In genomic region chr19:1039646-1040475, GRCh38 we compare ENCODE assay signal across 8 cellular contexts. TPM values are rescaled to one million over a fixed set of nuclear protein-coding genes. Genes with fewer than 3 reads are reported as not detected.
DNase-seq lines count a peak whose midpoint lies in the region; ATAC-seq and TF ChIP-seq lines count a peak whose summit lies in the region.

Gene ABCA7, plus strand, starts transcription at chr19:1040107. Its CDS starts 1,255 bp downstream, at chr19:1041362.

- peak within 1 kb of the TSS; percentile 69 for H3K4me2 ChIP-seq in H9 (ENCODE audit: insufficient read depth, insufficient read length, low read length)

- H3K4me1 ChIP-seq in H9 (ENCODE audit: insufficient read depth, low read length): no peaks in the 10 kb centered on the region; the same call in 1 of the 2 replicates

- H3K27me3 ChIP-seq in H9 (ENCODE audit: insufficient read depth, low read length) (no peaks in the 10 kb centered on the region), MG63 (no peaks in the 10 kb centered on the region)

- H2BK20ac ChIP-seq in H9 (ENCODE audit: low read depth, low read length, poor library complexity, severe bottlenecking): no peak within 1 kb of the TSS

- peak within 1 kb of the TSS; percentile 82 to 93 for H3K4me3 Mint-ChIP-seq in H9
- H3K4me3 Mint-ChIP-seq in nephron: peak within 1 kb of the TSS; percentile 89 to 94 (median 91)

- no peak within 1 kb of the TSS for H3T11ph ChIP-seq in H9 (ENCODE audit: low read length)

- H3K36me3 ChIP-seq in MG63: no peaks in the 10 kb centered on the region; the same call in 1 of the 2 replicates

- no peak within 1 kb of the TSS for H4K8ac ChIP-seq in H9 (replicated peaks; ENCODE audit: insufficient read length, low read depth, low read length)

- H2BK120ac ChIP-seq in H9 (ENCODE audit: low read depth, low read length, poor library complexity, severe bottlenecking): no peak within 1 kb of the TSS

- H3K79me2 ChIP-seq in H9 (ENCODE audit: insufficient read depth, low read length): no peaks in the 10 kb centered on the region

- peak; percentile 99 for DNase-seq in ELF-1 (ENCODE audit: low read depth, low spot score)
- peak; percentile 99 for DNase-seq in H9
- peak; percentile 97 for DNase-seq in MG63
- DNase-seq in SHP77 (lab: John Stamatoyannopoulos, UW): peak; percentile 93 to 94
- DNase-seq in activated T-helper 9 cell treated with anti-CD3 and anti-CD28 coated beads, Interleukin-2, amount 50 U/mL, for 16 hours (ENCODE audit: low read depth): peak; percentile 98
- DNase-seq in fibroblast of the aortic adventitia (ENCODE audit: low read depth): peak; percentile 97
- DNase-seq in stimulated activated naive CD8-positive, alpha-beta T cell treated with anti-CD3 and anti-CD28 coated beads, Interleukin-15, Interleukin-2, amounts not matched to agents 100 U/mL and 50 U/mL, for 24 hours: peak; percentile 100

- H3K18ac ChIP-seq in H9 (ENCODE audit: insufficient read length, low read depth, low read length): no peak within 1 kb of the TSS

- H2BK5ac ChIP-seq in H9 (ENCODE audit: insufficient read length, low read length): no peak within 1 kb of the TSS

- no peak within 1 kb of the TSS for H2BK12ac ChIP-seq in H9 (ENCODE audit: insufficient read length, low read depth, low read length)

- no peaks in the 10 kb centered on the region for H3K9me3 Mint-ChIP-seq in H9
- no peaks in the 10 kb centered on the region for H3K9me3 Mint-ChIP-seq in nephron

- H3K9me3 ChIP-seq in H9 (ENCODE audit: control insufficient read depth, low read depth, low read length) (no peaks in the 10 kb centered on the region), MG63 (no peaks in the 10 kb centered on the region)

- no peak within 1 kb of the TSS for H4K5ac ChIP-seq in H9 (ENCODE audit: insufficient read length, low read depth, low read length)

- H3K56ac ChIP-seq in H9 (ENCODE audit: insufficient read length, low read depth, low read length): no peak within 1 kb of the TSS

- WGBS in H9 (ENCODE audit: extremely low coverage, insufficient read length, low lambda C conversion rate): no CpG with 5 or more reads among the region's 56 CpGs

- H3K36me3 Mint-ChIP-seq in H9 (ENCODE audit: insufficient read depth in 1 of 3, low read depth in 3 of 3): peaks cover 24 to 52% (median 38%) of the 10 kb centered on the region in 3 experiments
- H3K36me3 Mint-ChIP-seq in nephron (ENCODE audit: low read depth): peaks cover 32% of the 10 kb centered on the region

- H3K27me3 Mint-ChIP-seq in H9 (ENCODE audit: low read depth): peaks cover 3% of the 10 kb centered on the region; the same call in 1 of the 2 replicates
- H3K27me3 Mint-ChIP-seq in nephron (ENCODE audit: low read depth): no peaks in the 10 kb centered on the region

- no peak within 1 kb of the TSS for H3K23ac ChIP-seq in H9 (ENCODE audit: insufficient read length, low read depth, low read length)

- no peaks in the 10 kb centered on the region for H3K79me1 ChIP-seq in H9 (ENCODE audit: insufficient read depth, low read depth, low read length, poor library complexity, severe bottlenecking)

- H3K9ac ChIP-seq in H9 (ENCODE audit: extremely low read depth, insufficient read length, low read length): peak within 1 kb of the TSS; percentile 33

- no peak within 1 kb of the TSS for H3K14ac ChIP-seq in H9 (ENCODE audit: insufficient read depth, low read length)

- H3K4me1 Mint-ChIP-seq in H9 (peaks cover 13 to 29% of the 10 kb centered on the region in 2 experiments), nephron (peaks cover 25% of the 10 kb centered on the region)

- peaks cover 9% of the 10 kb centered on the region for H3K23me2 ChIP-seq in H9 (ENCODE audit: insufficient read length, low read depth, low read length, poor library complexity, severe bottlenecking)

- H3K27ac Mint-ChIP-seq in H9 (peak within 1 kb of the TSS in 2 of 3 experiments; percentile 95 to 97; a peak in 5 of 7 replicates), nephron (peak within 1 kb of the TSS in 2 of 3 experiments; percentile 35 to 68)

- no peaks in the 10 kb centered on the region for H4K20me1 ChIP-seq in H9 (ENCODE audit: control insufficient read depth, insufficient read depth, insufficient read length)

- peak; percentile 97 for ATAC-seq in stimulated activated naive CD8-positive, alpha-beta T cell treated with anti-CD3 and anti-CD28 coated beads, Interleukin-15, Interleukin-2, amounts not matched to agents 100 U/mL and 50 U/mL, for 24 hours

- H4K91ac ChIP-seq in H9 (ENCODE audit: insufficient read length, low read depth, low read length): no peak within 1 kb of the TSS

- no peak within 1 kb of the TSS for H3K4ac ChIP-seq in H9 (ENCODE audit: low read depth, low read length)

- H2AK5ac ChIP-seq in H9 (ENCODE audit: insufficient read length, low read length): no peak within 1 kb of the TSS

- H3K4me3 ChIP-seq in MG63 (peak within 1 kb of the TSS; percentile 50), fibroblast of the aortic adventitia (ENCODE audit: low read depth, low read length) (peak within 1 kb of the TSS; percentile 77)

- H2AFZ ChIP-seq in H9 (ENCODE audit: low read length): no peak within 1 kb of the TSS

- H3K27ac ChIP-seq in H9 (ENCODE audit: insufficient read length, low read depth, low read length): no peak within 1 kb of the TSS

- no peak within 1 kb of the TSS for H2BK15ac ChIP-seq in H9 (ENCODE audit: low read depth, low read length)

- no peak for TF ChIP-seq CTCF in H9 (conservative IDR thresholded peaks at IDR 0.05)
- TF ChIP-seq CTCF in fibroblast of the aortic adventitia (IDR thresholded peaks at IDR 0.05; ENCODE audit: insufficient read depth, low read length): no peak
- TF ChIP-seq CTCF in nephron (IDR thresholded peaks at IDR 0.05; ENCODE audit: unreplicated experiment in 3 of 3): no peak

RNA-seq across cellular contexts. Expression of gene ABCA7, which starts in this region (rescaled TPM):
- 28.3 and 34.6 TPM in 2 replicates for total RNA-seq in H9 (2021)
- 0.26 and 4.3 TPM in 2 replicates for total RNA-seq in MG63 (2014; rRNA removed; shearing (Covaris generic); ENCODE audit: low replicate concordance)
- total RNA-seq in fibroblast of the aortic adventitia (ENCODE audit: low replicate concordance): 3.5 and 21.6 TPM in 2 replicates
